ENCODE assay signal across 20 cellular contexts in the genomic region with DNA sequence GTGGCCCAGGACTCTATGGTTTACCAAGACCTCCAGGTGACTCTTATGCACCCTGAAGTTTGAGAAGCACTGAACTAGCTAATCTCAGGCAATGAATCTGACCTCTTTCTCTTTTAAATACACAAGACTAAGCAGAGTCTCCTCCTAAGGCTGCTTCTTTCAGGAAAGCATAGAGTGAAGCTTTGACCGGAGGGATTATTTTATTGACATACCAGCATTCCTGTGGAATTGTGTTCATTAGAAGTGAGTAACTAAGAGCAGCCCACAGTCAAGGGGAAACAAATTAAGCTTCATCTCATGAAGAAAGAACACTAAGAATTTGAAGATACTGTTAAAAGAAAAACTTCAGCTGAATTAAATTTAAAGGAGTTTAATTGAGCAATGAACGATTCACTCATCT.
DNase-seq lines count a peak whose midpoint lies in the region; ATAC-seq and TF ChIP-seq lines count a peak whose summit lies in the region.
"Had no signal": no experiment of that assay in that cellular context is flagged by ENCODE, and none has a peak within 500 bp of the region (broad histone marks: within the 10 kb centered on the region; RNA-seq: fewer than 3 reads in every experiment).

No MANE protein-coding gene starts in this region.

- H3K27ac ChIP-seq in RWPE2 (ENCODE audit: poor library complexity, severe bottlenecking) = no peak overlapping the region
- H3K27ac ChIP-seq: C4-2B, GM23248, KMS-11 had no signal

- H3K4me3 ChIP-seq in RWPE2 (ENCODE audit: severe bottlenecking) = no peak overlapping the region
- H3K4me3 ChIP-seq: GM23248 had no signal

- H3K4me1 ChIP-seq in RWPE2 (ENCODE audit: insufficient read depth, poor library complexity, severe bottlenecking) = peaks cover 7% of the 10 kb centered on the region

- TF ChIP-seq CTCF in RWPE2 (IDR thresholded peaks at IDR 0.05; ENCODE audit: poor library complexity, severe bottlenecking) = no peak

- no peaks in the 10 kb centered on the region for H3K36me3 ChIP-seq in RWPE2 (ENCODE audit: low read depth)

- DNase-seq in ELR (ENCODE audit: low read depth) (peak; percentile 17), RWPE2 (ENCODE audit: low spot score) (no peak), foreskin melanocyte (peak; percentile 3), NCI-H1694 (lab: John Stamatoyannopoulos, UW) (no peak)
- DNase-seq in activated naive CD4-positive, alpha-beta T cell treated with anti-CD3 and anti-CD28 coated beads, Interleukin-2, amount 50 U/mL, for 16 hours = no peak
- DNase-seq: AML-193; CD8-positive, alpha-beta memory T cell; GM23248; H9; IMR-90; NCI-H1105; NCI-H2081; NCI-H2171 treated with DMSO at 0.1 percent for 48 hours; NCI-H526 treated with DMSO at 0.1 percent for 48 hours; OCI-M1; SHP77 had no signal

- no peaks in the 10 kb centered on the region for H3K9me3 ChIP-seq in RWPE2 (ENCODE audit: severe bottlenecking)

- ATAC-seq in RWPE2 (ENCODE audit: low read depth) = peak; percentile 66
- no peak for ATAC-seq in GM18502 (IDR thresholded peaks at IDR 0.05; ENCODE audit: poor library complexity, unreplicated experiment)
- ATAC-seq in HG02610 (IDR thresholded peaks at IDR 0.05; ENCODE audit: unreplicated experiment) = no peak

- no peaks in the 10 kb centered on the region for H3K27me3 ChIP-seq in RWPE2 (ENCODE audit: insufficient read depth, poor library complexity, severe bottlenecking)

Comparison
In these comparisons a context has a peak if more than half of its experiments do, and no peak if none do; other contexts are left out.
1. DNase-seq: peak in ELR (single experiment) and foreskin melanocyte (single experiment); none in RWPE2 (single experiment), activated naive CD4-positive, alpha-beta T cell treated with anti-CD3 and anti-CD28 coated beads, Interleukin-2, amount 50 U/mL, for 16 hours (single experiment) and NCI-H1694 (single experiment).